ENCODE assay signal across 9 cellular contexts in genomic region chr4:168879178-168879577, GRCh38.
A peak's percentile ranks its signal among the peaks of the same experiment; 100 is the strongest.
DNase-seq lines count a peak whose midpoint lies in the region; ATAC-seq and TF ChIP-seq lines count a peak whose summit lies in the region.
"Had no signal": no experiment of that assay in that cellular context is flagged by ENCODE, and none has a peak within 500 bp of the region (broad histone marks: within the 10 kb centered on the region; RNA-seq: fewer than 3 reads in every experiment).

No MANE protein-coding gene starts in this region.

- H3K4me1 ChIP-seq in thoracic aorta (ENCODE audit: control insufficient read depth in 1 of 2, low read depth in 2 of 2): peaks cover 44 to 89% of the 10 kb centered on the region in 2 donors

- peak overlapping the region; percentile 69 for H3K4me3 ChIP-seq in thoracic aorta

- no peaks in the 10 kb centered on the region for H3K27me3 ChIP-seq in thoracic aorta (replicated peaks; ENCODE audit: insufficient read depth)

- H3K9me3 ChIP-seq in thoracic aorta: no peaks in the 10 kb centered on the region

- TF ChIP-seq CTCF in thoracic aorta (IDR thresholded peaks at IDR 0.05): no peak

- DNase-seq in epithelial cell of prostate (ENCODE audit: low read depth, low spot score): no peak
- no peak for DNase-seq in thoracic aorta (ENCODE audit: low spot score)
- DNase-seq in NCI-H82 (lab: John Stamatoyannopoulos, UW): no peak
- no peak for DNase-seq in DMS 273 (lab: John Stamatoyannopoulos, UW; ENCODE audit: unreplicated experiment)
- DNase-seq: midbrain, NCI-H1436 treated with DMSO at 0.1 percent for 48 hours had no signal

- H3K27ac ChIP-seq in epithelial cell of prostate: peak overlapping the region; percentile 11
- H3K27ac ChIP-seq in thoracic aorta: peak overlapping the region; percentile 72 to 90

- H3K36me3 ChIP-seq in thoracic aorta: peaks cover 22% of the 10 kb centered on the region

- ATAC-seq in GM19455 (IDR thresholded peaks at IDR 0.05; ENCODE audit: unreplicated experiment) (peak; percentile 36), HG03469 (IDR thresholded peaks at IDR 0.05; ENCODE audit: unreplicated experiment) (peak; percentile 31), thoracic aorta (ENCODE audit: insufficient number of reproducible peaks, low FRiP score, low read depth) (no peak), GM21737 (IDR thresholded peaks at IDR 0.05; ENCODE audit: unreplicated experiment) (no peak)

Comparison
In these comparisons a context has a peak if more than half of its experiments do, and no peak if none do; other contexts are left out.
1. ATAC-seq: peak in GM19455 (single experiment) and HG03469 (single experiment); none in thoracic aorta (single experiment) and GM21737 (single experiment).